20 cellular contexts compared by ENCODE assay signal in the genomic region with DNA sequence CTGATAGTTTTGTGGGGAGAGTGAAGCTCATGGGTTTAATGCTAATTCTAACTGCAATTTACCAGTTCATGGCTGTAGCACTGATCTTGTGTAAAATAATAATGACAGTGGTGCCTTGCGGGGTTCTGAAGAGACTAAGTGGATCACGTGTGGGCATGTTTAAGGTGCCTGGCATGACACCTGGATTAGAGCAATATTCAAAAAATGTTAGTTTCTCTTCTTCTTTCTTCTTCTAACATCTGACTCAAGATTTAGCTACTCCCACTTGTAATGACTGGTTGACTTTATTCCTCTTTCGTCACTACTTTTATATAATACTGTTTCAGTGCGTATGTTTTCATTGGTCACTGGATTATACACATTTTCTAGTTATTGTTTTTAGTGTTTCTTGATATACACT.
DNase-seq lines count a peak whose midpoint lies in the region; ATAC-seq, FAIRE-seq and TF ChIP-seq lines count a peak whose summit lies in the region.
"Had no signal": no experiment of that assay in that cellular context is flagged by ENCODE, and none has a peak within 500 bp of the region (broad histone marks: within the 10 kb centered on the region; RNA-seq: fewer than 3 reads in every experiment).

No MANE protein-coding gene starts in this region.

- DNase-seq in MV-4-11 (lab: John Stamatoyannopoulos, UW): peak; percentile 30
- DNase-seq in RPMI8226: peak; percentile 3
- DNase-seq in activated T-cell treated with anti-CD3 and anti-CD28 coated beads, Interleukin-2, amount 50 U/mL, for 24 hours: no peak
- DNase-seq in D721Med (ENCODE audit: insufficient read length, low spot score): no peak
- DNase-seq: 8988T; ACHN; BE2C; C1 segment of cervical spinal cord; CD4-positive, alpha-beta memory T cell; CD4-positive, CD25-positive, alpha-beta regulatory T cell; CD8-positive, alpha-beta memory T cell; COR-L47; DMS79 treated with DMSO at 0.1 percent for 48 hours; GF-D8 had no signal

- FAIRE-seq in D721Med (lab: Jason Lieb, UNC): no peak
- FAIRE-seq: A204.1, G401.6, GM12891, GM19239 had no signal

- no peak for ATAC-seq in GM21381 (IDR thresholded peaks at IDR 0.05; ENCODE audit: unreplicated experiment)

- no peak for TF ChIP-seq CTCF in D721Med (IDR thresholded peaks at IDR 0.05; ENCODE audit: insufficient read depth, missing control alignments)

- no peak overlapping the region for H3K4me3 Mint-ChIP-seq in activated T-cell treated with anti-CD3 and anti-CD28 coated beads, Interleukin-2, amount 50 U/mL, for 24 hours
- H3K4me3 Mint-ChIP-seq: CD14-positive monocyte; CD4-positive, alpha-beta memory T cell; CD4-positive, CD25-positive, alpha-beta regulatory T cell; CD8-positive, alpha-beta memory T cell had no signal

- peaks cover 25% of the 10 kb centered on the region for H3K9me3 Mint-ChIP-seq in activated T-cell treated with anti-CD3 and anti-CD28 coated beads, Interleukin-2, amount 50 U/mL, for 24 hours

- no peaks in the 10 kb centered on the region for H3K27me3 Mint-ChIP-seq in activated T-cell treated with anti-CD3 and anti-CD28 coated beads, Interleukin-2, amount 50 U/mL, for 24 hours
- H3K27me3 Mint-ChIP-seq: CD4-positive, alpha-beta memory T cell; CD4-positive, CD25-positive, alpha-beta regulatory T cell; CD8-positive, alpha-beta memory T cell had no signal

- H3K27ac Mint-ChIP-seq in activated T-cell treated with anti-CD3 and anti-CD28 coated beads, Interleukin-2, amount 50 U/mL, for 24 hours: no peak overlapping the region
- H3K27ac Mint-ChIP-seq: CD14-positive monocyte; CD4-positive, alpha-beta memory T cell; CD4-positive, CD25-positive, alpha-beta regulatory T cell; CD8-positive, alpha-beta memory T cell had no signal

- no peaks in the 10 kb centered on the region for H3K4me1 Mint-ChIP-seq in activated T-cell treated with anti-CD3 and anti-CD28 coated beads, Interleukin-2, amount 50 U/mL, for 24 hours (ENCODE audit: low read depth)
- H3K4me1 Mint-ChIP-seq: CD4-positive, alpha-beta memory T cell; CD4-positive, CD25-positive, alpha-beta regulatory T cell; CD8-positive, alpha-beta memory T cell had no signal

- H3K36me3 Mint-ChIP-seq in activated T-cell treated with anti-CD3 and anti-CD28 coated beads, Interleukin-2, amount 50 U/mL, for 24 hours (ENCODE audit: low read depth): no peaks in the 10 kb centered on the region
- H3K36me3 Mint-ChIP-seq: CD14-positive monocyte; CD4-positive, alpha-beta memory T cell; CD4-positive, CD25-positive, alpha-beta regulatory T cell; CD8-positive, alpha-beta memory T cell had no signal

Comparison
In these comparisons a context has a peak if more than half of its experiments do, and no peak if none do; other contexts are left out.
1. DNase-seq: peak in MV-4-11 (single experiment) and RPMI8226 (single experiment); none in activated T-cell treated with anti-CD3 and anti-CD28 coated beads, Interleukin-2, amount 50 U/mL, for 24 hours (single experiment) and D721Med (single experiment).